Comparison of ENCODE assay signal across 23 cellular contexts in the genomic region with DNA sequence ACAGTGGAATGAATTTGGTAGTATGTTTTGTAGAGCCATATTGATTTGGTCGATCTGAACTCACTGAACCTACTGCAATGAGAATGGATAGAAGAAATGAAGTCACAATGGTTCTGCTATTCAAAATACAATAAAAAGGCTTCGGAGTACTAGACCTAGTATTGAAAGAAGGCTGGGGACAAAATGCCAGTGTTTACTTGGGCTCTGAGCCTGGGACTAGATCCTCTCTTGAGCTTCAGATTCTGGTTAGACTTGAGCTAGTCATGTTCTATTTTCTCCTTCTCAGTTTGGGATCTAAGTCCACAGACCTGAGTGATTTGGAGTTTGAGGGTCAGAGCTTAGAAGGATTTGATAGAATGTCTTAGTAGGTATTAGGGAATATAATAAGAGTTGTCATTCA.
"Had no signal": no experiment of that assay in that cellular context is flagged by ENCODE, and none has a peak within 500 bp of the region (broad histone marks: within the 10 kb centered on the region; RNA-seq: fewer than 3 reads in every experiment).

No MANE protein-coding gene starts in this region.

- H3K4me1 ChIP-seq: lower lobe of right lung, right atrium auricular region, testis, thyroid gland, transverse colon, vagina had no signal

- H3K27me3 ChIP-seq: hepatocyte, ovary, right atrium auricular region, stomach, testis, thyroid gland, transverse colon, upper lobe of left lung, vagina had no signal

- H2AFZ ChIP-seq: hepatocyte had no signal

- H3K27me3 Mint-ChIP-seq: naive thymus-derived CD8-positive, alpha-beta T cell; progenitor cell of endocrine pancreas; stimulated activated naive B cell treated with anti-CD40 and anti-IgM and Interleukin-4, amounts not matched to agents 10 μg/mL and 1 μg/mL and 100 μg/mL, for 72 hours had no signal

- ATAC-seq: lower lobe of right lung; naive thymus-derived CD8-positive, alpha-beta T cell; sciatic nerve; stimulated activated naive B cell treated with anti-CD40 and anti-IgM and Interleukin-4, amounts not matched to agents 10 μg/mL and 1 μg/mL and 100 μg/mL, for 72 hours; stimulated activated naive CD8-positive, alpha-beta T cell treated with anti-CD3 and anti-CD28 coated beads, Interleukin-15, Interleukin-2, amounts not matched to agents 100 U/mL and 50 U/mL, for 24 hours had no signal

- H3K9me3 ChIP-seq: lower lobe of right lung, ovary, right atrium auricular region, stomach, testis, thyroid gland, transverse colon, upper lobe of left lung, vagina had no signal

- H3K9me3 Mint-ChIP-seq: naive thymus-derived CD8-positive, alpha-beta T cell; stimulated activated naive B cell treated with anti-CD40 and anti-IgM and Interleukin-4, amounts not matched to agents 10 μg/mL and 1 μg/mL and 100 μg/mL, for 72 hours had no signal

- DNase-seq: islet precursor cell; lower lobe of right lung; mammary epithelial cell; mesenchymal stem cell; naive thymus-derived CD8-positive, alpha-beta T cell; ovary; stimulated activated CD4-positive, alpha-beta T cell treated with anti-CD3 and anti-CD28 coated beads, Interleukin-12 subunit alpha, Interleukin-12 subunit beta, amount 100 ng/mL, for 4 hours; stimulated activated CD4-positive, alpha-beta T cell treated with anti-CD3 and anti-CD28 coated beads, Interleukin-15, amount 100 ng/mL, for 24 hours; stimulated activated CD4-positive, alpha-beta T cell treated with anti-CD3 and anti-CD28 coated beads, Interleukin-2, amount 100 ng/mL, for 24 hours; stimulated activated CD4-positive, alpha-beta T cell treated with anti-CD3 and anti-CD28 coated beads, Interleukin-4, amount 100 ng/mL, for 1 hour; stimulated activated naive B cell treated with anti-CD40 and anti-IgM and Interleukin-4, amounts not matched to agents 10 μg/mL and 1 μg/mL and 100 μg/mL, for 72 hours; stimulated activated naive CD8-positive, alpha-beta T cell treated with anti-CD3 and anti-CD28 coated beads, Interleukin-15, Interleukin-2, amounts not matched to agents 100 U/mL and 50 U/mL, for 24 hours; stomach; testis; thyroid gland; transverse colon; upper lobe of left lung had no signal

- H3K4me3 ChIP-seq: hepatocyte, lower lobe of right lung, ovary, right atrium auricular region, skin epidermis, stomach, testis, thyroid gland, transverse colon, upper lobe of left lung, vagina had no signal

- H3K36me3 ChIP-seq: ovary had no signal

- H3K4me2 ChIP-seq: hepatocyte had no signal

- H3K27ac ChIP-seq: hepatocyte, lower lobe of right lung, ovary, right atrium auricular region, skin epidermis, stomach, testis, thyroid gland, transverse colon, upper lobe of left lung, vagina had no signal

- H3K4me3 Mint-ChIP-seq: naive thymus-derived CD8-positive, alpha-beta T cell; stimulated activated naive B cell treated with anti-CD40 and anti-IgM and Interleukin-4, amounts not matched to agents 10 μg/mL and 1 μg/mL and 100 μg/mL, for 72 hours had no signal

- H3K27ac Mint-ChIP-seq: progenitor cell of endocrine pancreas; stimulated activated naive B cell treated with anti-CD40 and anti-IgM and Interleukin-4, amounts not matched to agents 10 μg/mL and 1 μg/mL and 100 μg/mL, for 72 hours had no signal
